ENCODE assay signal across 9 cellular contexts in the genomic region with DNA sequence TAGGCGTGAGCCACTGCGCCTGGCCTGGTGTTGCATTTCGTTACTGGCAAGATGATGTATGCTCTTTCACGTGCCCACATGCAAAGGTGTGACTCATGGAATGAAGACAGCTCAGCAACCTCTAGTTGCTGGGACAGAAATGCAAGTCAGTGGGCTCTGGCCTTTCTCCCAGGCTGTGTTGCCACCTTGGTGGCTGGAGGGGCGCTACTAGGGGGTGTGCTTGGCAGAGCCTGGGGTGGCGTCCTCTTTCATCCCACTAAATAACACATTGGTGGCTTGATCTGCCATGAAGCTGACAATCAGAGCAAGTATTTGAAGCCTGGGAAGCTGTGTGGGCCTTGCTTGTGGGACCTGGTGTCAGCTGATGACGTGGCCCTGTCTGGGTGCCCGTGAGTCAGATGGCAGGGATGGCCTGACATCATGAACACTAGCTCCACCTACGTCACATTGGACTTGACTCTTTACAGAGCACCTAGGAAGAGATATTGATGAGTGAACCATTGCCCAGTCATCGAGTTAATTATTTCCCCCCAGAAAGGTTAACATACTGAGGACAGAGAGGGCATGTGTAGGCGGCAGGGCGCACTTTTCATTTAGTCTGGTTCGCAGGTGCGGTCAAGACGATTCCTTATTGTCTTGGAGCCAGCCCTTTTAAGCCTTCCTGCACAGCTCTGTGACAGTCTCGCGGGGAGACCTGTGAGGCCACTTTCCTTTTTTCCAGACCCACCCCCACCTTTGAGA. TPM values are rescaled to one million over a fixed set of nuclear protein-coding genes. Genes with fewer than 3 reads are reported as not detected.
DNase-seq lines count a peak whose midpoint lies in the region; ATAC-seq, FAIRE-seq and TF ChIP-seq lines count a peak whose summit lies in the region.
"Had no signal": no experiment of that assay in that cellular context is flagged by ENCODE, and none has a peak within 500 bp of the region (broad histone marks: within the 10 kb centered on the region; RNA-seq: fewer than 3 reads in every experiment).

No MANE protein-coding gene starts in this region.

- no peak for TF ChIP-seq POLR2A in GM12891 (IDR thresholded peaks at IDR 0.05; ENCODE audit: low read depth, low read length)

- DNase-seq in T-cell (no peak), GM12891 (ENCODE audit: insufficient read length, low spot score) (no peak), COR-L47 (lab: John Stamatoyannopoulos, UW) (no peak)
- DNase-seq in stimulated activated CD4-positive, alpha-beta T cell treated with anti-CD3 and anti-CD28 coated beads, Interleukin-12 subunit alpha, Interleukin-12 subunit beta, amount 100 ng/mL, for 48 hours (ENCODE audit: low read depth in 2 of 3, low spot score in 1 of 3) = peak in 2 of 3 donors; percentile 6 to 23

- H3K9ac ChIP-seq in endocrine pancreas (ENCODE audit: control insufficient read depth, insufficient read depth, low read length) = no peak overlapping the region

- CTCF ChIA-PET in T-cell (lab: Charles Lee) = interaction anchor here (0.5 to 2.8 kb wide), 19 partner anchors 31 to 1472 kb away, joined by 3 to 18 read pairs (median 3); no protein-coding TSS in a partner anchor

- H3K27me3 ChIP-seq in endocrine pancreas (ENCODE audit: control insufficient read depth, insufficient read depth, low read length) = no peaks in the 10 kb centered on the region

- FAIRE-seq in GM12891 (lab: Jason Lieb, UNC) = no peak

- POLR2A ChIA-PET in T-cell (lab: Charles Lee) = interaction anchor here in 1 of 2 donors (0.6 kb wide), 2 partner anchors 9 to 49 kb away, joined by 5 read pairs; a partner anchor contains a TSS

- H3K4me1 Mint-ChIP-seq in T-cell = peaks cover 46 to 49% (median 47%) of the 10 kb centered on the region in 3 donors

- H3K4me3 Mint-ChIP-seq in T-cell = peak overlapping the region in 2 of 3 donors; percentile 41 to 79

- no peaks in the 10 kb centered on the region for H3K27me3 Mint-ChIP-seq in T-cell

- H3K4me3 ChIP-seq in endocrine pancreas (ENCODE audit: control insufficient read depth, insufficient read depth, low read length) = peak overlapping the region; percentile 45
- H3K4me3 ChIP-seq: lung had no signal

- no peaks in the 10 kb centered on the region for H3K9me3 ChIP-seq in endocrine pancreas (ENCODE audit: control insufficient read depth, low read length)

- peak overlapping the region; percentile 96 to 97 for H3K27ac Mint-ChIP-seq in T-cell

- H3K4me1 ChIP-seq in endocrine pancreas (ENCODE audit: control insufficient read depth, insufficient read depth, low read length) = no peaks in the 10 kb centered on the region

- no peaks in the 10 kb centered on the region for H3K36me3 ChIP-seq in endocrine pancreas (ENCODE audit: control insufficient read depth, insufficient read depth, low read length)

- ATAC-seq in GM19372 (IDR thresholded peaks at IDR 0.05; ENCODE audit: low read depth, unreplicated experiment) (peak; percentile 39), T-cell (replicated peaks in 1 of 4) (no peak), HG03571 (IDR thresholded peaks at IDR 0.05; ENCODE audit: unreplicated experiment) (no peak), HG02970 (IDR thresholded peaks at IDR 0.05; ENCODE audit: low FRiP score, unreplicated experiment) (no peak)

- H3K9me3 Mint-ChIP-seq in T-cell = no peaks in the 10 kb centered on the region

- peaks cover 3% of the 10 kb centered on the region for H3K36me3 Mint-ChIP-seq in T-cell

TF ChIP-seq in GM12891, 5 proteins besides CTCF, POLR2A, EP300 and RAD21:
- TF ChIP-seq SPI1 (IDR thresholded peaks at IDR 0.05; ENCODE audit: low read depth, low read length) = no peak
- no peak for TF ChIP-seq POLR2AphosphoS5 (IDR thresholded peaks at IDR 0.05; ENCODE audit: low read depth, low read length)
- no peak for TF ChIP-seq TAF1 (IDR thresholded peaks at IDR 0.05; ENCODE audit: low read depth, low read length)
- TF ChIP-seq POU2F2 (IDR thresholded peaks at IDR 0.05; ENCODE audit: low read depth, low read length) = no peak
- no peak for TF ChIP-seq PAX5 (IDR thresholded peaks at IDR 0.05; ENCODE audit: insufficient read depth, low read length, severe bottlenecking)

RNA-seq across cellular contexts. Expression of a gene that starts 49.0 kb away (rescaled TPM):
- 10 to 100 TPM; 11.7 to 19.9 (median 15.0) TPM for total RNA-seq in T-cell
- polyA plus RNA-seq in GM12891 (2012; ENCODE audit: low read depth, missing spikeins) = 15.0 TPM

Comparison
In these comparisons a context has a peak if more than half of its experiments do, and no peak if none do; other contexts are left out.
1. DNase-seq: peak in stimulated activated CD4-positive, alpha-beta T cell treated with anti-CD3 and anti-CD28 coated beads, Interleukin-12 subunit alpha, Interleukin-12 subunit beta, amount 100 ng/mL, for 48 hours (2 of 3); none in T-cell (0 of 34), GM12891 (single experiment) and COR-L47 (single experiment).